ENCODE assay signal across 15 cellular contexts in the genomic region with DNA sequence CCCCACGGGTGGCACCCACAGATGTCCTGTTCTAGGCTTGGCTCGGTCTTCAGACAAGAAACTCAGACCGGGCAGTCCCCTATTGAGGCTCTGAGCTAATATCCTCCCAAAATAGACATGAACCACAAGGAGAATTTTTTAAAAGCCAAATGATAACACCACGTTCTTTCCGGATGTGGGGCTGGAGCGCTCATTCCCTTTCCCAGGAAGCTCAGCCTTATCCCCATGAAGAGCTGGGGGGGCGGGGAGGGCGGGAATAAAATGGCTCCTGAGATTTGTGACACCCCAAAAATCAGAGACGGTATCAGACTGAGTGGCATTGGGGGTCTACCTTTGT. TPM values are rescaled to one million over a fixed set of nuclear protein-coding genes. Genes with fewer than 3 reads are reported as not detected.
DNase-seq lines count a peak whose midpoint lies in the region; ATAC-seq, FAIRE-seq and TF ChIP-seq lines count a peak whose summit lies in the region.
"Had no signal": no experiment of that assay in that cellular context is flagged by ENCODE, and none has a peak within 500 bp of the region (broad histone marks: within the 10 kb centered on the region; RNA-seq: fewer than 3 reads in every experiment).

No MANE protein-coding gene starts in this region.

- H3K27me3 Mint-ChIP-seq in osteocyte (ENCODE audit: unreplicated experiment) = peaks cover 87% of the 10 kb centered on the region

- TF ChIP-seq RAD21 in liver (IDR thresholded peaks at IDR 0.05) = no peak
- TF ChIP-seq RAD21 in HepG2 (CRISPR knock-in tag; IDR thresholded peaks at IDR 0.05) = no peak

- TF ChIP-seq POLR2A in HepG2 (IDR thresholded peaks at IDR 0.05; ENCODE audit: insufficient read depth in 1 of 2, low read depth in 2 of 2, low read length in 2 of 2) (no peak), vagina (IDR thresholded peaks at IDR 0.05) (no peak)

- H3K4me3 Mint-ChIP-seq in osteocyte (ENCODE audit: unreplicated experiment) = peak overlapping the region; percentile 71
- H3K4me3 Mint-ChIP-seq: activated CD4-positive, alpha-beta T cell treated with anti-CD3 and anti-CD28 coated beads, Interleukin-2, amount 10 ng/mL, durations not matched to agents 7 days and 5 days had no signal

- peaks cover 10 to 64% (median 51%) of the 10 kb centered on the region in 4 donors for H3K4me1 ChIP-seq in liver (ENCODE audit: control insufficient read depth in 4 of 4, insufficient read depth in 4 of 4, low read length in 3 of 4)
- H3K4me1 ChIP-seq in HepG2 (ENCODE audit: insufficient read depth, low read length) = peaks cover 9% of the 10 kb centered on the region
- H3K4me1 ChIP-seq in iPS DF 6.9 (ENCODE audit: control insufficient read depth, insufficient read depth, low read length) = no peaks in the 10 kb centered on the region; the same call in 1 of the 2 replicates
- peaks cover 20% of the 10 kb centered on the region for H3K4me1 ChIP-seq in vagina

- in situ Hi-C loops in HepG2 (cut with HindIII; ENCODE audit: extremely low pct_ligation_motif_present, low pct_unique_long_range_greater_than_20kb) = no loop called here

- peaks cover 23% of the 10 kb centered on the region for H3K4me1 Mint-ChIP-seq in osteocyte (ENCODE audit: unreplicated experiment)

- no peak overlapping the region for H2AFZ ChIP-seq in HepG2 (ENCODE audit: low read length)

- H3K27me3 ChIP-seq in liver (ENCODE audit: control insufficient read depth in 4 of 4, insufficient read depth in 4 of 4, low read length in 3 of 4) (no peaks in the 10 kb centered on the region), HepG2 (ENCODE audit: control insufficient read depth in 1 of 2, insufficient read depth in 2 of 2, low read length in 2 of 2) (peaks cover 3 to 33% of the 10 kb centered on the region in 2 experiments; a peak in 3 of 5 replicates), iPS DF 6.9 (ENCODE audit: control insufficient read depth, insufficient read depth, low read length) (peaks cover 27% of the 10 kb centered on the region), vagina (no peaks in the 10 kb centered on the region)

- no peaks in the 10 kb centered on the region for H4K20me1 ChIP-seq in HepG2 (ENCODE audit: insufficient read depth, low read length)

- H3K36me3 ChIP-seq in liver (ENCODE audit: control insufficient read depth in 4 of 4, insufficient read depth in 3 of 4, low read depth in 1 of 4, low read length in 3 of 4) = no peaks in the 10 kb centered on the region
- H3K36me3 ChIP-seq in HepG2 (replicated peaks in 1 of 2; ENCODE audit: control insufficient read depth in 1 of 2, insufficient read depth in 2 of 2, low read length in 2 of 2) = no peaks in the 10 kb centered on the region
- H3K36me3 ChIP-seq in iPS DF 6.9 (ENCODE audit: control insufficient read depth, insufficient read depth, low read length) = no peaks in the 10 kb centered on the region; the same call in 1 of the 2 replicates
- no peaks in the 10 kb centered on the region for H3K36me3 ChIP-seq in vagina
- H3K36me3 ChIP-seq: Peyer's patch had no signal

- no peak for FAIRE-seq in HepG2 (lab: Jason Lieb, UNC)

- no peaks in the 10 kb centered on the region for H3K9me3 Mint-ChIP-seq in osteocyte (ENCODE audit: unreplicated experiment)
- no peaks in the 10 kb centered on the region for H3K9me3 Mint-ChIP-seq in activated naive CD4-positive, alpha-beta T cell treated with anti-CD3 and anti-CD28 coated beads, Interleukin-2, amount 50 U/mL, for 72 hours
- H3K9me3 Mint-ChIP-seq: activated CD4-positive, alpha-beta T cell treated with anti-CD3 and anti-CD28 coated beads, Interleukin-2, amount 10 ng/mL, durations not matched to agents 7 days and 5 days had no signal

- H3K4me2 ChIP-seq in HepG2 (ENCODE audit: low read depth, low read length) = no peak overlapping the region
- H3K4me2 ChIP-seq: KMS-11 had no signal

- H3K4me3 ChIP-seq in liver (ENCODE audit: low read depth in 1 of 3, low read length in 3 of 3) (peak overlapping the region; percentile 57 to 81 (median 59)), HepG2 (replicated peaks in 1 of 3; ENCODE audit: insufficient read depth in 1 of 3, low read depth in 2 of 3, low read length in 3 of 3) (no peak overlapping the region), iPS DF 6.9 (ENCODE audit: low read length) (peak overlapping the region; percentile 46; the same call in 1 of the 2 replicates), vagina (peak overlapping the region; percentile 44 to 55)
- H3K4me3 ChIP-seq: body of pancreas had no signal

- H3K36me3 Mint-ChIP-seq in osteocyte (ENCODE audit: unreplicated experiment) = peaks cover 4% of the 10 kb centered on the region
- peaks cover 0 to 9% of the 10 kb centered on the region in 2 donors for H3K36me3 Mint-ChIP-seq in activated naive CD4-positive, alpha-beta T cell treated with anti-CD3 and anti-CD28 coated beads, Interleukin-2, amount 50 U/mL, for 72 hours

- no TSS peak for BruUV-seq in HepG2 (replicated peaks; lab: Mats Ljungman, UMichigan)

- ATAC-seq in HepG2 (no peak), HG02981 (IDR thresholded peaks at IDR 0.05; ENCODE audit: unreplicated experiment) (no peak), GM21529 (IDR thresholded peaks at IDR 0.05; ENCODE audit: unreplicated experiment) (no peak)
- no peak for ATAC-seq in activated naive CD4-positive, alpha-beta T cell treated with anti-CD3 and anti-CD28 coated beads, Interleukin-2, amount 50 U/mL, for 72 hours

- H3K27ac ChIP-seq in liver (ENCODE audit: low read depth in 1 of 2, low read length in 2 of 2) (peak overlapping the region; percentile 85 to 98), HepG2 (ENCODE audit: extremely low read length, insufficient read depth, low read length) (no peak overlapping the region), iPS DF 6.9 (ENCODE audit: low read length) (no peak overlapping the region), vagina (no peak overlapping the region)
- H3K27ac ChIP-seq: body of pancreas, HL-60, KMS-11, Peyer's patch had no signal

- POLR2A ChIA-PET in HepG2 (lab: Yijun Ruan, JAX) = no interaction called here

- no peak for DNase-seq in HepG2 (ENCODE audit: low spot score)
- DNase-seq in iPS DF 6.9 (ENCODE audit: low read depth, low spot score) = no peak
- no peak for DNase-seq in osteocyte (ENCODE audit: extremely low spot score, unreplicated experiment)
- DNase-seq in vagina (ENCODE audit: extremely low spot score in 2 of 2) = no peak
- no peak for DNase-seq in activated naive CD4-positive, alpha-beta T cell treated with anti-CD3 and anti-CD28 coated beads, Interleukin-2, amount 50 U/mL, for 72 hours (ENCODE audit: low spot score in 2 of 2)
- DNase-seq: activated CD4-positive, alpha-beta T cell treated with anti-CD3 and anti-CD28 coated beads, Interleukin-2, amount 10 ng/mL, durations not matched to agents 7 days and 5 days; activated naive CD4-positive, alpha-beta T cell; body of pancreas; NCI-H1092; Peyer's patch had no signal

- TF ChIP-seq EP300 in HepG2 (IDR thresholded peaks at IDR 0.05; ENCODE audit: low read depth in 2 of 2, low read length in 2 of 2) (no peak), HepG2 (CRISPR knock-in tag; IDR thresholded peaks at IDR 0.05; ENCODE audit: borderline replicate concordance) (no peak)

- CTCF ChIA-PET in HepG2 (lab: Yijun Ruan, JAX; ENCODE audit: low intra/inter-chr PET ratio, low total read pairs) = no interaction called here

- no peak overlapping the region for H3K27ac Mint-ChIP-seq in osteocyte (ENCODE audit: unreplicated experiment)
- no peak overlapping the region for H3K27ac Mint-ChIP-seq in activated naive CD4-positive, alpha-beta T cell treated with anti-CD3 and anti-CD28 coated beads, Interleukin-2, amount 50 U/mL, for 72 hours
- H3K27ac Mint-ChIP-seq: activated CD4-positive, alpha-beta T cell treated with anti-CD3 and anti-CD28 coated beads, Interleukin-2, amount 10 ng/mL, durations not matched to agents 7 days and 5 days had no signal

- intact Hi-C loops in HepG2 (cut with micrococcal nuclease; ENCODE audit: unreplicated experiment) (no loop called here), vagina (cut with DNase I) (no loop called here)

- H3K9me3 ChIP-seq in liver (ENCODE audit: control insufficient read depth in 4 of 4, low read length in 3 of 4) (no peaks in the 10 kb centered on the region), HepG2 (ENCODE audit: low read length) (no peaks in the 10 kb centered on the region), iPS DF 6.9 (ENCODE audit: control insufficient read depth, insufficient read depth, low read length) (no peaks in the 10 kb centered on the region), vagina (no peaks in the 10 kb centered on the region)
- H3K9me3 ChIP-seq: body of pancreas, Peyer's patch had no signal

- H3K9ac ChIP-seq in liver (ENCODE audit: low read depth in 1 of 2, low read length in 2 of 2) (peak overlapping the region; percentile 61 to 66), HepG2 (ENCODE audit: insufficient read depth, low read depth, low read length) (no peak overlapping the region)
- H3K9ac ChIP-seq: KMS-11 had no signal

- no peak for TF ChIP-seq CTCF in liver (IDR thresholded peaks at IDR 0.05; ENCODE audit: low read depth, low read length, missing input control)
- TF ChIP-seq CTCF in HepG2 (CRISPR knock-in tag; IDR thresholded peaks at IDR 0.05) = no peak
- TF ChIP-seq CTCF in osteocyte (IDR thresholded peaks at IDR 0.05) = no peak
- no peak for TF ChIP-seq CTCF in vagina (IDR thresholded peaks at IDR 0.05)

- WGBS in liver = 7% methylated on average over 9 of the region's 9 CpGs
- 26% methylated on average over 4 of the region's 9 CpGs for WGBS in HepG2 (ENCODE audit: low lambda C conversion rate)
- no CpG with 5 or more reads among the region's 9 CpGs for WGBS in iPS DF 6.9 (ENCODE audit: insufficient coverage, insufficient read length)

- H3K79me2 ChIP-seq in HepG2 (ENCODE audit: insufficient read depth, low read length) = no peaks in the 10 kb centered on the region

RNA-seq across cellular contexts. Expression of a gene that starts 1.1 kb away (rescaled TPM):
- 10 to 100 TPM; 26.2 to 71.9 TPM for total RNA-seq in liver
- polyA plus RNA-seq in liver = 10 to 100 TPM; 16.0 to 41.4 TPM
- not detected in 2 replicates for total RNA-seq in HepG2 (2016; rRNA removed; fragmentation: Illumina TruSeq; extraction: Trizol)
- total RNA-seq in HepG2 (2016; cell fraction: cytosol; rRNA removed; fragmentation: Illumina TruSeq; extraction: Trizol; ENCODE audit: low read depth) = not detected in 2 replicates
- total RNA-seq in HepG2 (2016; cell fraction: insoluble cytoplasmic fraction; rRNA removed; fragmentation: Illumina TruSeq; extraction: Trizol) = not detected in 2 replicates
- total RNA-seq in HepG2 (2016; cell fraction: membrane; rRNA removed; fragmentation: Illumina TruSeq; extraction: Trizol) = not detected in 2 replicates
- not detected in 2 replicates for total RNA-seq in HepG2 (2016; cell fraction: nucleus; rRNA removed; fragmentation: Illumina TruSeq; extraction: Trizol)
- 0.04 TPM in 1 of 2 replicates, not detected in the other for polyA plus RNA-seq in HepG2 (2011; rRNA removed)
- polyA plus RNA-seq in HepG2 (2011; cell fraction: cytosol; rRNA removed) = not detected in 2 replicates
- polyA plus RNA-seq in HepG2 (2011; cell fraction: nucleus; rRNA removed) = 0.03 and 0.05 TPM in 2 replicates
- 0.07 TPM in 1 of 2 replicates, not detected in the other for polyA plus RNA-seq in HepG2 (2012)
- not detected in 2 replicates for polyA plus RNA-seq in HepG2 (2016; cell fraction: cytosol; fragmentation: Illumina TruSeq; extraction: Trizol; ENCODE audit: low read depth)
- polyA plus RNA-seq in HepG2 (2016; cell fraction: insoluble cytoplasmic fraction; fragmentation: Illumina TruSeq; extraction: Trizol; ENCODE audit: low read depth) = not detected in 2 replicates
- not detected in 2 replicates for polyA plus RNA-seq in HepG2 (2016; cell fraction: membrane; fragmentation: Illumina TruSeq; extraction: Trizol; ENCODE audit: low read depth)
- polyA plus RNA-seq in HepG2 (2016; cell fraction: nucleus; fragmentation: Illumina TruSeq; extraction: Trizol; ENCODE audit: insufficient read depth, low read depth) = not detected in 2 replicates
- not detected in 2 replicates for polyA minus RNA-seq in HepG2 (2011; rRNA and poly(A)+ RNA removed; ENCODE audit: low replicate concordance)
- not detected in 2 replicates for polyA minus RNA-seq in HepG2 (2011; cell fraction: cytosol; rRNA and poly(A)+ RNA removed)
- polyA minus RNA-seq in HepG2 (2011; cell fraction: nucleus; rRNA and poly(A)+ RNA removed) = not detected in 2 replicates
- 38.4 and 39.1 TPM in 2 replicates for total RNA-seq in osteocyte
- total RNA-seq in vagina = 2.0 TPM
- not detected for total RNA-seq in activated naive CD4-positive, alpha-beta T cell treated with anti-CD3 and anti-CD28 coated beads, Interleukin-2, amount 50 U/mL, for 72 hours
- total RNA-seq: activated CD4-positive, alpha-beta T cell treated with anti-CD3 and anti-CD28 coated beads, Interleukin-2, amount 10 ng/mL, durations not matched to agents 7 days and 5 days had no signal

Comparison
In these comparisons a context has a peak if more than half of its experiments do, and no peak if none do; other contexts are left out.
1. H3K27ac ChIP-seq: peak in liver (2 of 2); none in HepG2 (single experiment), iPS DF 6.9 (single experiment) and vagina (single experiment).
2. H3K4me3 ChIP-seq: peak in liver (3 of 3), iPS DF 6.9 (single experiment) and vagina (2 of 2); none in HepG2 (0 of 3).